In genomic region chr10:102648269-102648888, GRCh38 we compare ENCODE assay signal across 10 cellular contexts. TPM values are rescaled to one million over a fixed set of nuclear protein-coding genes. Genes with fewer than 3 reads are reported as not detected.
DNase-seq lines count a peak whose midpoint lies in the region; ATAC-seq and TF ChIP-seq lines count a peak whose summit lies in the region.
"Had no signal": no experiment of that assay in that cellular context is flagged by ENCODE, and none has a peak within 500 bp of the region (broad histone marks: within the 10 kb centered on the region; RNA-seq: fewer than 3 reads in every experiment).

No MANE protein-coding gene starts in this region.

- peaks cover 2% of the 10 kb centered on the region for H3K36me3 Mint-ChIP-seq in T-helper 17 cell (ENCODE audit: low read depth)

- H4K20me1 ChIP-seq in DOHH2 (ENCODE audit: control insufficient read depth, insufficient read depth, low read depth, low read length), result peaks cover 18% of the 10 kb centered on the region

- H3K27me3 Mint-ChIP-seq in T-helper 17 cell, result no peaks in the 10 kb centered on the region

- no peak for TF ChIP-seq CTCF in DOHH2 (IDR thresholded peaks at IDR 0.05; ENCODE audit: low read depth, low read length, poor library complexity, severe bottlenecking)
- no peak for TF ChIP-seq CTCF in esophagus squamous epithelium (IDR thresholded peaks at IDR 0.05)
- no peak for TF ChIP-seq CTCF in prostate gland (IDR thresholded peaks at IDR 0.05)

- H3K27me3 ChIP-seq in DOHH2 (ENCODE audit: control insufficient read depth, low read length), result no peaks in the 10 kb centered on the region
- H3K27me3 ChIP-seq in esophagus squamous epithelium, result no peaks in the 10 kb centered on the region
- H3K27me3 ChIP-seq in prostate gland (replicated peaks; ENCODE audit: insufficient read depth), result no peaks in the 10 kb centered on the region

- peaks cover 62% of the 10 kb centered on the region for H3K4me1 Mint-ChIP-seq in T-helper 17 cell

- no peak for TF ChIP-seq POLR2A in esophagus squamous epithelium (IDR thresholded peaks at IDR 0.05)
- no peak for TF ChIP-seq POLR2A in prostate gland (IDR thresholded peaks at IDR 0.05)

- H3K4me3 ChIP-seq in DOHH2 (ENCODE audit: low read length), result peak overlapping the region; percentile 91
- peak overlapping the region in 3 of 4 donors; percentile 7 to 94 (median 91) for H3K4me3 ChIP-seq in esophagus squamous epithelium
- peak overlapping the region in 1 of 2 donors; percentile 9 for H3K4me3 ChIP-seq in prostate gland

- DNase-seq in T-helper 17 cell, result no peak
- no peak for DNase-seq in esophagus squamous epithelium (lab: John Stamatoyannopoulos, UW)
- no peak for DNase-seq in prostate gland (ENCODE audit: low spot score)
- no peak for DNase-seq in H4 (ENCODE audit: low spot score)
- no peak for DNase-seq in occipital lobe (lab: John Stamatoyannopoulos, UW)
- DNase-seq: stimulated activated CD4-positive, alpha-beta T cell treated with anti-CD3 and anti-CD28 coated beads, Interleukin-12 subunit alpha, Interleukin-12 subunit beta, amount 100 ng/mL, for 4 hours had no signal

- no peaks in the 10 kb centered on the region for H3K9me3 ChIP-seq in DOHH2 (ENCODE audit: control insufficient read depth, insufficient read depth, low read length)
- H3K9me3 ChIP-seq in T-helper 17 cell (ENCODE audit: control insufficient read depth, low read length, poor library complexity, severe bottlenecking), result no peaks in the 10 kb centered on the region
- H3K9me3 ChIP-seq in esophagus squamous epithelium, result no peaks in the 10 kb centered on the region
- no peaks in the 10 kb centered on the region for H3K9me3 ChIP-seq in prostate gland

- H3K36me3 ChIP-seq in DOHH2 (ENCODE audit: control insufficient read depth, low read length) (peaks cover 73% of the 10 kb centered on the region), esophagus squamous epithelium (peaks cover 0 to 25% (median 5%) of the 10 kb centered on the region in 3 donors), prostate gland (no peaks in the 10 kb centered on the region)

- H3K27ac Mint-ChIP-seq in T-helper 17 cell, result peak overlapping the region; percentile 99

- H3K4me3 Mint-ChIP-seq in T-helper 17 cell, result peak overlapping the region; percentile 99

- H3K9me2 ChIP-seq in DOHH2 (replicated peaks; ENCODE audit: control insufficient read depth, low read length), result no peaks in the 10 kb centered on the region

- peak overlapping the region; percentile 91 for H3K4me2 ChIP-seq in DOHH2 (ENCODE audit: low read length)

- H3K4me1 ChIP-seq in DOHH2 (ENCODE audit: control insufficient read depth, low read length) (peaks cover 77% of the 10 kb centered on the region), esophagus squamous epithelium (peaks cover 57 to 82% (median 66%) of the 10 kb centered on the region in 3 donors), prostate gland (replicated peaks) (peaks cover 35% of the 10 kb centered on the region)

- H3F3A ChIP-seq in DOHH2 (ENCODE audit: control insufficient read depth, insufficient read depth), result peaks cover 66% of the 10 kb centered on the region

- ATAC-seq in T-helper 17 cell (no peak), GM21367 (IDR thresholded peaks at IDR 0.05; ENCODE audit: unreplicated experiment) (no peak), GM21390 (IDR thresholded peaks at IDR 0.05; ENCODE audit: unreplicated experiment) (no peak)
- ATAC-seq: Panc1 had no signal

- H3K79me2 ChIP-seq in DOHH2 (ENCODE audit: control insufficient read depth, low read length), result peaks cover 96% of the 10 kb centered on the region

- intact Hi-C loops in esophagus squamous epithelium (cut with DNase I) (no loop called here), prostate gland (cut with DNase I) (loop anchor here (5.0 kb wide), 1 partner anchor 64 kb away; the partner anchor contains the start of genes ARL3 and SFXN2)

- WGBS in esophagus squamous epithelium, 2 donors, result 19 to 53% methylated on average over 2 to 10 of the region's 12 CpGs
- WGBS in prostate gland, result 16% methylated on average over 12 of the region's 12 CpGs

- peak overlapping the region; percentile 95 for H3K27ac ChIP-seq in DOHH2 (ENCODE audit: low read depth, low read length)
- H3K27ac ChIP-seq in esophagus squamous epithelium, result peak overlapping the region; percentile 97 to 100 (median 99)
- H3K27ac ChIP-seq in prostate gland, result peak overlapping the region; percentile 97 to 99

RNA-seq across cellular contexts. Expression of gene TRIM8, which starts 4.1 kb away (rescaled TPM):
- total RNA-seq in T-helper 17 cell (10 to 100 TPM; 63.6 to 73.0 TPM), esophagus squamous epithelium (10 to 100 TPM; 27.6 to 75.9 (median 48.8) TPM), prostate gland (100 to 1,000 TPM; 148 to 222 TPM), occipital lobe (23.4 TPM)
- 15.8 and 18.5 TPM in 2 replicates for total RNA-seq in H4 (2014; rRNA removed; shearing (Covaris generic))
